18 cellular contexts compared by ENCODE assay signal in the genomic region with DNA sequence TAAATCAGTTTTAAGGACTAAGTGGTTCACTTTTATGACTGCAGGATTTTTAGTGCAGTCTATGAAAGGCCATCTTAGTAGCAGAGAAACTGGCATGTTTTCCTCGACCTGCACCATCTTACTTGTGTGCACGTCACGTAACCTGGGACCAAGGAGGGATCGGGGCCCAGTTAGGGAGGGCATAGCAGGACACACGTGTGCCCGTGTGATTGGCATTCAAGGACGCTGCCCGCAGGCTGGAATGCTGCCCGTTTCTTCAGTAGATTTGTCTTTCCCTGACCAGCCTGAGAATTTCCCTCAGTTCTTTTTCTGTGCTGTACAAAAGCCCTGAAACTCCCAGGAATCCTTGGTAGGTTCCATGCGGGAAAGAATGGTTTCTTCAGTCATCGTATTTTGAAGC.
DNase-seq lines count a peak whose midpoint lies in the region; ATAC-seq and TF ChIP-seq lines count a peak whose summit lies in the region.
"Had no signal": no experiment of that assay in that cellular context is flagged by ENCODE, and none has a peak within 500 bp of the region (broad histone marks: within the 10 kb centered on the region; RNA-seq: fewer than 3 reads in every experiment).

No MANE protein-coding gene starts in this region.

- H3K9me2 ChIP-seq in GM23338 (ENCODE audit: insufficient read depth), result no peaks in the 10 kb centered on the region

- TF ChIP-seq CTCF in GM23338 (conservative IDR thresholded peaks at IDR 0.05; ENCODE audit: low read depth in 2 of 2), result no peak
- TF ChIP-seq CTCF in WTC11 (IDR thresholded peaks at IDR 0.05), result no peak

- H3K4me3 ChIP-seq in GM23338, result no peak overlapping the region
- H3K4me3 ChIP-seq: K562 had no signal

- ATAC-seq in GM23338 (no peak), WTC11 (no peak), GM21390 (IDR thresholded peaks at IDR 0.05; ENCODE audit: unreplicated experiment) (no peak)
- ATAC-seq: K562 had no signal

- H3K36me3 Mint-ChIP-seq in GM23338 (ENCODE audit: low read depth), result peaks cover 38% of the 10 kb centered on the region
- peaks cover 25% of the 10 kb centered on the region for H3K36me3 Mint-ChIP-seq in WTC11

- H3K4me1 ChIP-seq in GM23338 (ENCODE audit: insufficient read depth), result peaks cover 29% of the 10 kb centered on the region

- POLR2A ChIA-PET in WTC11 (lab: Charles Lee), result no interaction called here

- peaks cover 4% of the 10 kb centered on the region for H3K27me3 Mint-ChIP-seq in GM23338 (ENCODE audit: insufficient read depth, low read depth, poor library complexity)
- no peaks in the 10 kb centered on the region for H3K27me3 Mint-ChIP-seq in WTC11 (ENCODE audit: low read depth)
- H3K27me3 Mint-ChIP-seq: CD4-positive, alpha-beta T cell had no signal

- H3K27ac ChIP-seq in GM23338 (ENCODE audit: low read depth), result peak overlapping the region; percentile 95
- H3K27ac ChIP-seq: HL-60 had no signal

- H3K27ac Mint-ChIP-seq in GM23338 (0 out of 2 replicates have a peak overlapping the region, but pooled peaks have one; percentile 59), WTC11 (peak overlapping the region; percentile 60; the same call in 1 of the 2 replicates)
- H3K27ac Mint-ChIP-seq: CD4-positive, alpha-beta T cell had no signal

- peaks cover 24% of the 10 kb centered on the region for H3K79me2 ChIP-seq in GM23338 (replicated peaks; ENCODE audit: insufficient read depth)

- CTCF ChIA-PET in WTC11 (lab: Charles Lee), result interaction anchor here (1.8 kb wide), 1 partner anchor 12 kb away, joined by 8 read pairs; no protein-coding TSS in a partner anchor

- H3K4me3 Mint-ChIP-seq in GM23338 (no peak overlapping the region), WTC11 (no peak overlapping the region)
- H3K4me3 Mint-ChIP-seq: CD4-positive, alpha-beta T cell had no signal

- no peaks in the 10 kb centered on the region for H3F3A ChIP-seq in GM23338 (replicated peaks; ENCODE audit: low read depth)

- no peak overlapping the region for H3K4me2 ChIP-seq in GM23338

- no peaks in the 10 kb centered on the region for H3K27me3 ChIP-seq in GM23338 (ENCODE audit: insufficient read depth)
- H3K27me3 ChIP-seq: BE2C had no signal

- no peak for DNase-seq in GM23338 (ENCODE audit: low spot score)
- no peak for DNase-seq in WTC11 (ENCODE audit: low spot score)
- DNase-seq in medulla oblongata (ENCODE audit: extremely low spot score), result peak; percentile 41
- peak; percentile 20 for DNase-seq in putamen (ENCODE audit: low spot score)
- no peak for DNase-seq in T-helper 1 cell
- no peak for DNase-seq in DMS53 (lab: John Stamatoyannopoulos, UW)
- DNase-seq: BE2C; CD4-positive, alpha-beta T cell; HCEC 1CT; MV-4-11; NCI-H1417 treated with DMSO at 0.1 percent for 48 hours; NCI-H2029; NCI-H2171; NCI-H446 treated with DMSO at 0.1 percent for 48 hours; NCI-H82 had no signal

- peaks cover 12% of the 10 kb centered on the region; the same call in 1 of the 2 replicates for H3K36me3 ChIP-seq in GM23338 (ENCODE audit: insufficient read depth)

- H3K9me3 Mint-ChIP-seq in GM23338 (no peaks in the 10 kb centered on the region), WTC11 (no peaks in the 10 kb centered on the region)
- H3K9me3 Mint-ChIP-seq: CD4-positive, alpha-beta T cell had no signal

- no peak overlapping the region for H2AFZ ChIP-seq in GM23338

- peaks cover 45% of the 10 kb centered on the region for H3K4me1 Mint-ChIP-seq in GM23338
- H3K4me1 Mint-ChIP-seq in WTC11, result peaks cover 45% of the 10 kb centered on the region

- no peaks in the 10 kb centered on the region for H4K20me1 ChIP-seq in GM23338 (replicated peaks; ENCODE audit: insufficient read depth)

TF ChIP-seq in GM23338, 12 proteins besides CTCF, POLR2A, EP300 and RAD21 (continues in another document):
- TF ChIP-seq ZNF331 (CRISPR knock-in tag; IDR thresholded peaks at IDR 0.05; ENCODE audit: low read depth) (no peak), NANOG (IDR thresholded peaks at IDR 0.05; ENCODE audit: borderline replicate concordance) (no peak)
- TF ChIP-seq, protein P1, sequence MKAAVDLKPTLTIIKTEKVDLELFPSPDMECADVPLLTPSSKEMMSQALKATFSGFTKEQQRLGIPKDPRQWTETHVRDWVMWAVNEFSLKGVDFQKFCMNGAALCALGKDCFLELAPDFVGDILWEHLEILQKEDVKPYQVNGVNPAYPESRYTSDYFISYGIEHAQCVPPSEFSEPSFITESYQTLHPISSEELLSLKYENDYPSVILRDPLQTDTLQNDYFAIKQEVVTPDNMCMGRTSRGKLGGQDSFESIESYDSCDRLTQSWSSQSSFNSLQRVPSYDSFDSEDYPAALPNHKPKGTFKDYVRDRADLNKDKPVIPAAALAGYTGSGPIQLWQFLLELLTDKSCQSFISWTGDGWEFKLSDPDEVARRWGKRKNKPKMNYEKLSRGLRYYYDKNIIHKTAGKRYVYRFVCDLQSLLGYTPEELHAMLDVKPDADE (IDR thresholded peaks at IDR 0.05), result no peak

TF ChIP-seq in WTC11, 78 proteins besides CTCF, POLR2A, EP300 and RAD21 (continues in another document):
- TF ChIP-seq OVOL2 (CRISPR knock-in tag; IDR thresholded peaks at IDR 0.05; ENCODE audit: borderline replicate concordance) (no peak), PRRX2 (CRISPR knock-in tag; IDR thresholded peaks at IDR 0.05) (no peak), NFE2L1 (CRISPR knock-in tag; IDR thresholded peaks at IDR 0.05) (no peak), TP53 (CRISPR knock-in tag; IDR thresholded peaks at IDR 0.05) (no peak)
- TF ChIP-seq, protein P2, sequence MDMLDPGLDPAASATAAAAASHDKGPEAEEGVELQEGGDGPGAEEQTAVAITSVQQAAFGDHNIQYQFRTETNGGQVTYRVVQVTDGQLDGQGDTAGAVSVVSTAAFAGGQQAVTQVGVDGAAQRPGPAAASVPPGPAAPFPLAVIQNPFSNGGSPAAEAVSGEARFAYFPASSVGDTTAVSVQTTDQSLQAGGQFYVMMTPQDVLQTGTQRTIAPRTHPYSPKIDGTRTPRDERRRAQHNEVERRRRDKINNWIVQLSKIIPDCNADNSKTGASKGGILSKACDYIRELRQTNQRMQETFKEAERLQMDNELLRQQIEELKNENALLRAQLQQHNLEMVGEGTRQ (CRISPR knock-in tag; IDR thresholded peaks at IDR 0.05), result no peak
- TF ChIP-seq, protein P3, sequence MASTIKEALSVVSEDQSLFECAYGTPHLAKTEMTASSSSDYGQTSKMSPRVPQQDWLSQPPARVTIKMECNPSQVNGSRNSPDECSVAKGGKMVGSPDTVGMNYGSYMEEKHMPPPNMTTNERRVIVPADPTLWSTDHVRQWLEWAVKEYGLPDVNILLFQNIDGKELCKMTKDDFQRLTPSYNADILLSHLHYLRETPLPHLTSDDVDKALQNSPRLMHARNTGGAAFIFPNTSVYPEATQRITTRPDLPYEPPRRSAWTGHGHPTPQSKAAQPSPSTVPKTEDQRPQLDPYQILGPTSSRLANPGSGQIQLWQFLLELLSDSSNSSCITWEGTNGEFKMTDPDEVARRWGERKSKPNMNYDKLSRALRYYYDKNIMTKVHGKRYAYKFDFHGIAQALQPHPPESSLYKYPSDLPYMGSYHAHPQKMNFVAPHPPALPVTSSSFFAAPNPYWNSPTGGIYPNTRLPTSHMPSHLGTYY (CRISPR knock-in tag; IDR thresholded peaks at IDR 0.05), result no peak
- TF ChIP-seq, protein P4, sequence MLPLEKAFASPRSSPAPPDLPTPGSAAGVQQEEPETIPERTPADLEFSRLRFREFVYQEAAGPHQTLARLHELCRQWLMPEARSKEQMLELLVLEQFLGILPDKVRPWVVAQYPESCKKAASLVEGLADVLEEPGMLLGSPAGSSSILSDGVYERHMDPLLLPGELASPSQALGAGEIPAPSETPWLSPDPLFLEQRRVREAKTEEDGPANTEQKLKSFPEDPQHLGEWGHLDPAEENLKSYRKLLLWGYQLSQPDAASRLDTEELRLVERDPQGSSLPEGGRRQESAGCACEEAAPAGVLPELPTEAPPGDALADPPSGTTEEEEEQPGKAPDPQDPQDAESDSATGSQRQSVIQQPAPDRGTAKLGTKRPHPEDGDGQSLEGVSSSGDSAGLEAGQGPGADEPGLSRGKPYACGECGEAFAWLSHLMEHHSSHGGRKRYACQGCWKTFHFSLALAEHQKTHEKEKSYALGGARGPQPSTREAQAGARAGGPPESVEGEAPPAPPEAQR (CRISPR knock-in tag; IDR thresholded peaks at IDR 0.05), result no peak
- TF ChIP-seq, protein P5, sequence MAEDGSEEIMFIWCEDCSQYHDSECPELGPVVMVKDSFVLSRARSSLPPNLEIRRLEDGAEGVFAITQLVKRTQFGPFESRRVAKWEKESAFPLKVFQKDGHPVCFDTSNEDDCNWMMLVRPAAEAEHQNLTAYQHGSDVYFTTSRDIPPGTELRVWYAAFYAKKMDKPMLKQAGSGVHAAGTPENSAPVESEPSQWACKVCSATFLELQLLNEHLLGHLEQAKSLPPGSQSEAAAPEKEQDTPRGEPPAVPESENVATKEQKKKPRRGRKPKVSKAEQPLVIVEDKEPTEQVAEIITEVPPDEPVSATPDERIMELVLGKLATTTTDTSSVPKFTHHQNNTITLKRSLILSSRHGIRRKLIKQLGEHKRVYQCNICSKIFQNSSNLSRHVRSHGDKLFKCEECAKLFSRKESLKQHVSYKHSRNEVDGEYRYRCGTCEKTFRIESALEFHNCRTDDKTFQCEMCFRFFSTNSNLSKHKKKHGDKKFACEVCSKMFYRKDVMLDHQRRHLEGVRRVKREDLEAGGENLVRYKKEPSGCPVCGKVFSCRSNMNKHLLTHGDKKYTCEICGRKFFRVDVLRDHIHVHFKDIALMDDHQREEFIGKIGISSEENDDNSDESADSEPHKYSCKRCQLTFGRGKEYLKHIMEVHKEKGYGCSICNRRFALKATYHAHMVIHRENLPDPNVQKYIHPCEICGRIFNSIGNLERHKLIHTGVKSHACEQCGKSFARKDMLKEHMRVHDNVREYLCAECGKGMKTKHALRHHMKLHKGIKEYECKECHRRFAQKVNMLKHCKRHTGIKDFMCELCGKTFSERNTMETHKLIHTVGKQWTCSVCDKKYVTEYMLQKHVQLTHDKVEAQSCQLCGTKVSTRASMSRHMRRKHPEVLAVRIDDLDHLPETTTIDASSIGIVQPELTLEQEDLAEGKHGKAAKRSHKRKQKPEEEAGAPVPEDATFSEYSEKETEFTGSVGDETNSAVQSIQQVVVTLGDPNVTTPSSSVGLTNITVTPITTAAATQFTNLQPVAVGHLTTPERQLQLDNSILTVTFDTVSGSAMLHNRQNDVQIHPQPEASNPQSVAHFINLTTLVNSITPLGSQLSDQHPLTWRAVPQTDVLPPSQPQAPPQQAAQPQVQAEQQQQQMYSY (CRISPR knock-in tag; IDR thresholded peaks at IDR 0.05), result no peak
- TF ChIP-seq, protein P6, sequence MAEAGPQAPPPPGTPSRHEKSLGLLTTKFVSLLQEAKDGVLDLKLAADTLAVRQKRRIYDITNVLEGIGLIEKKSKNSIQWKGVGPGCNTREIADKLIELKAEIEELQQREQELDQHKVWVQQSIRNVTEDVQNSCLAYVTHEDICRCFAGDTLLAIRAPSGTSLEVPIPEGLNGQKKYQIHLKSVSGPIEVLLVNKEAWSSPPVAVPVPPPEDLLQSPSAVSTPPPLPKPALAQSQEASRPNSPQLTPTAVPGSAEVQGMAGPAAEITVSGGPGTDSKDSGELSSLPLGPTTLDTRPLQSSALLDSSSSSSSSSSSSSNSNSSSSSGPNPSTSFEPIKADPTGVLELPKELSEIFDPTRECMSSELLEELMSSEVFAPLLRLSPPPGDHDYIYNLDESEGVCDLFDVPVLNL (CRISPR knock-in tag; IDR thresholded peaks at IDR 0.05; ENCODE audit: borderline replicate concordance, low read depth), result no peak

Comparison
In these comparisons a context has a peak if more than half of its experiments do, and no peak if none do; other contexts are left out.
1. DNase-seq: peak in medulla oblongata (single experiment) and putamen (single experiment); none in GM23338 (single experiment), WTC11 (single experiment), T-helper 1 cell (0 of 5) and DMS53 (single experiment).